11 cellular contexts compared by ENCODE assay signal in genomic region chr3:107242579-107242978, GRCh38.
DNase-seq lines count a peak whose midpoint lies in the region; ATAC-seq, FAIRE-seq and TF ChIP-seq lines count a peak whose summit lies in the region.
"Had no signal": no experiment of that assay in that cellular context is flagged by ENCODE, and none has a peak within 500 bp of the region (broad histone marks: within the 10 kb centered on the region; RNA-seq: fewer than 3 reads in every experiment).

No MANE protein-coding gene starts in this region.

- H3K27me3 Mint-ChIP-seq in stimulated activated naive CD8-positive, alpha-beta T cell treated with anti-CD3 and anti-CD28 coated beads, Interleukin-15, Interleukin-2, amounts not matched to agents 100 ng/mL and 50 ng/mL, for 24 hours, result peaks cover 4% of the 10 kb centered on the region

- peak overlapping the region; percentile 24 for H3K4me3 Mint-ChIP-seq in stimulated activated naive CD8-positive, alpha-beta T cell treated with anti-CD3 and anti-CD28 coated beads, Interleukin-15, Interleukin-2, amounts not matched to agents 100 ng/mL and 50 ng/mL, for 24 hours

- H3K36me3 Mint-ChIP-seq in stimulated activated naive CD8-positive, alpha-beta T cell treated with anti-CD3 and anti-CD28 coated beads, Interleukin-15, Interleukin-2, amounts not matched to agents 100 ng/mL and 50 ng/mL, for 24 hours (ENCODE audit: low read depth), result no peaks in the 10 kb centered on the region

- DNase-seq in stimulated activated naive CD8-positive, alpha-beta T cell treated with anti-CD3 and anti-CD28 coated beads, Interleukin-15, Interleukin-2, amounts not matched to agents 100 U/mL and 50 U/mL, for 24 hours, result no peak
- DNase-seq in PC-3 (peak; percentile 46), fibroblast of villous mesenchyme (ENCODE audit: low read depth) (peak; percentile 57), aorta (no peak), NCI-H446 treated with DMSO at 0.1 percent for 48 hours (lab: John Stamatoyannopoulos, UW) (no peak), GM19239 (ENCODE audit: insufficient read length, low spot score) (no peak)
- no peak for DNase-seq in activated CD4-positive, alpha-beta T cell treated with anti-CD3 and anti-CD28 coated beads for 48 hours
- DNase-seq: adrenal gland, midbrain, NCI-H1930 had no signal

- H3K9me2 ChIP-seq in PC-3 (replicated peaks; ENCODE audit: low read length), result no peaks in the 10 kb centered on the region

- H3K9me3 Mint-ChIP-seq in stimulated activated naive CD8-positive, alpha-beta T cell treated with anti-CD3 and anti-CD28 coated beads, Interleukin-15, Interleukin-2, amounts not matched to agents 100 ng/mL and 50 ng/mL, for 24 hours, result no peaks in the 10 kb centered on the region

- no peak for FAIRE-seq in GM19239 (lab: Jason Lieb, UNC)

- no peaks in the 10 kb centered on the region; the same call in 1 of the 2 replicates for H3K36me3 ChIP-seq in PC-3 (ENCODE audit: low read depth, low read length)
- H3K36me3 ChIP-seq in aorta (ENCODE audit: control insufficient read depth in 1 of 2, insufficient read depth in 2 of 2, low read length in 1 of 2), result peaks cover 0 to 2% of the 10 kb centered on the region in 2 donors

- WGBS in aorta, 2 donors, result 65 to 68% methylated on average over 8 of the region's 8 CpGs

- ATAC-seq in stimulated activated naive CD8-positive, alpha-beta T cell treated with anti-CD3 and anti-CD28 coated beads, Interleukin-15, Interleukin-2, amounts not matched to agents 100 U/mL and 50 U/mL, for 24 hours, result no peak
- peak; percentile 32 for ATAC-seq in PC-3
- ATAC-seq in aorta (ENCODE audit: low FRiP score), result no peak

- POLR2A ChIA-PET in PC-3 (lab: Charles Lee; ENCODE audit: unreplicated experiment), result no interaction called here

- H3K27ac ChIP-seq in PC-3 (ENCODE audit: low read length) (no peak overlapping the region), aorta (ENCODE audit: low read depth in 1 of 2, low read length in 2 of 2) (no peak overlapping the region)
- H3K27ac ChIP-seq: adrenal gland had no signal

- no peak overlapping the region for H3K27ac Mint-ChIP-seq in stimulated activated naive CD8-positive, alpha-beta T cell treated with anti-CD3 and anti-CD28 coated beads, Interleukin-15, Interleukin-2, amounts not matched to agents 100 ng/mL and 50 ng/mL, for 24 hours

- H3K27me3 ChIP-seq in PC-3 (ENCODE audit: low read length) (no peaks in the 10 kb centered on the region), aorta (ENCODE audit: control insufficient read depth in 1 of 2, insufficient read depth in 2 of 2, low read length in 1 of 2) (no peaks in the 10 kb centered on the region)
- H3K27me3 ChIP-seq: adrenal gland had no signal

- TF ChIP-seq CTCF in PC-3 (conservative IDR thresholded peaks at IDR 0.05; ENCODE audit: low read depth, low read length) (no peak), fibroblast of villous mesenchyme (IDR thresholded peaks at IDR 0.05; ENCODE audit: insufficient read depth, low read depth, low read length) (no peak)

- H3K9ac ChIP-seq in PC-3 (ENCODE audit: low read length), result no peak overlapping the region; the same call in 1 of the 2 replicates

- H3K4me3 ChIP-seq in PC-3 (ENCODE audit: low read length), result peak overlapping the region; percentile 90
- peak overlapping the region; percentile 99 for H3K4me3 ChIP-seq in fibroblast of villous mesenchyme (ENCODE audit: low read depth, low read length)
- H3K4me3 ChIP-seq in aorta (ENCODE audit: low read length in 2 of 2), result peak overlapping the region; percentile 6 to 10

- no TSS peak for BruUV-seq in PC-3 (replicated peaks; lab: Mats Ljungman, UMichigan)

- H4K20me1 ChIP-seq in PC-3 (ENCODE audit: low read length), result no peaks in the 10 kb centered on the region

- peaks cover 14% of the 10 kb centered on the region for H3K4me1 ChIP-seq in PC-3 (ENCODE audit: insufficient read depth, low read length)
- peaks cover 0 to 7% of the 10 kb centered on the region in 2 donors for H3K4me1 ChIP-seq in aorta (ENCODE audit: control insufficient read depth in 1 of 2, insufficient read depth in 2 of 2, low read length in 2 of 2)

- H3K4me2 ChIP-seq in PC-3 (ENCODE audit: low read length), result peak overlapping the region; percentile 84

- peaks cover 18% of the 10 kb centered on the region for H3K4me1 Mint-ChIP-seq in stimulated activated naive CD8-positive, alpha-beta T cell treated with anti-CD3 and anti-CD28 coated beads, Interleukin-15, Interleukin-2, amounts not matched to agents 100 ng/mL and 50 ng/mL, for 24 hours (ENCODE audit: low read depth)

- H3K9me3 ChIP-seq in PC-3 (ENCODE audit: low read length), result no peaks in the 10 kb centered on the region
- H3K9me3 ChIP-seq in aorta (ENCODE audit: control insufficient read depth, low read length), result no peaks in the 10 kb centered on the region
- H3K9me3 ChIP-seq: adrenal gland had no signal

- H2AFZ ChIP-seq in PC-3 (ENCODE audit: low read length), result peak overlapping the region; percentile 98; the same call in 1 of the 2 replicates

- CTCF ChIA-PET in PC-3 (lab: Charles Lee), result interaction anchor here (0.6 kb wide), 1 partner anchor 113 kb away, joined by 3 read pairs; no protein-coding TSS in a partner anchor

- no peaks in the 10 kb centered on the region for H3F3A ChIP-seq in PC-3 (ENCODE audit: low read length, unreplicated experiment)

- intact Hi-C loops in PC-3 (cut with micrococcal nuclease) (no loop called here), aorta (cut with DNase I) (loop anchor here (5.0 to 10.0 kb wide), 2 partner anchors 190 to 282 kb away; partner anchors contain the start of gene BBX (in 1 of the 2))

- peaks cover 36% of the 10 kb centered on the region for H3K79me2 ChIP-seq in PC-3 (ENCODE audit: low read length)

Comparison
In these comparisons a context has a peak if more than half of its experiments do, and no peak if none do; other contexts are left out.
1. DNase-seq: peak in PC-3 (single experiment) and fibroblast of villous mesenchyme (single experiment); none in stimulated activated naive CD8-positive, alpha-beta T cell treated with anti-CD3 and anti-CD28 coated beads, Interleukin-15, Interleukin-2, amounts not matched to agents 100 U/mL and 50 U/mL, for 24 hours (single experiment), aorta (0 of 2), NCI-H446 treated with DMSO at 0.1 percent for 48 hours (single experiment), activated CD4-positive, alpha-beta T cell treated with anti-CD3 and anti-CD28 coated beads for 48 hours (single experiment) and GM19239 (single experiment).
2. H3K4me3 ChIP-seq: peak in every context shown above with its lines; median percentile 99 in fibroblast of villous mesenchyme; 90 in PC-3; 8 in aorta.